Comparison of ENCODE assay signal across 12 cellular contexts in the genomic region with DNA sequence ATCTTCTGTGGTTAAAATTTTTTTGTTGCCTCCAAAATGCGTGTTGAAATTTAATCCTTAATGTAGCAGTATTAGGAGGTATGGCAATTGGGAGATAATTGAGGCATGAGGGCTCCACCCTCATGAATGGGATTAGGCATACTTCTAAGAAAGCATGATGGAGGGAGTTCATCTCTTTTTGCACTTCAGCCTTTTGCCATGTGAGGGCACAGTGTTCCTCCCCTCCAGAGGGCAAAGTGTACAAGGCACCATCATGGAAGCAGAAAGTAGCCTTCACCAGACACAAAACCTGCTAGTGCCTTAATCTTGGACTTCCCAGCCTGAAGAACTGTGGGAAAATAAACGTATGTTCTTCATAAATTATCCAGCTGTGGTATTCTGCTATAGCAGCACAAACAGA.
DNase-seq lines count a peak whose midpoint lies in the region; ATAC-seq and TF ChIP-seq lines count a peak whose summit lies in the region.
"Had no signal": no experiment of that assay in that cellular context is flagged by ENCODE, and none has a peak within 500 bp of the region (broad histone marks: within the 10 kb centered on the region; RNA-seq: fewer than 3 reads in every experiment).

No MANE protein-coding gene starts in this region.

- no peak for TF ChIP-seq EP300 in upper lobe of left lung (IDR thresholded peaks at IDR 0.05)

- H3K9me3 ChIP-seq in GM23248 (ENCODE audit: low read depth) = no peaks in the 10 kb centered on the region
- H3K9me3 ChIP-seq in OCI-LY3 (ENCODE audit: insufficient read depth, low read length) = no peaks in the 10 kb centered on the region
- H3K9me3 ChIP-seq in upper lobe of left lung = no peaks in the 10 kb centered on the region

- H3K27me3 ChIP-seq in GM23248 (replicated peaks; ENCODE audit: insufficient read depth) (no peaks in the 10 kb centered on the region), OCI-LY3 (ENCODE audit: low read depth, low read length) (no peaks in the 10 kb centered on the region), upper lobe of left lung (no peaks in the 10 kb centered on the region)

- H3K4me3 ChIP-seq in GM23248 (no peak overlapping the region), OCI-LY3 (ENCODE audit: low read length) (no peak overlapping the region), foreskin fibroblast (ENCODE audit: low read depth in 1 of 2, low read length in 2 of 2) (no peak overlapping the region), upper lobe of left lung (no peak overlapping the region)

- H3K9ac ChIP-seq in GM23248 (no peak overlapping the region), OCI-LY3 (ENCODE audit: low read length) (no peak overlapping the region)

- in situ Hi-C loops in GM23248 (cut with MboI) = no loop called here

- H3K9me2 ChIP-seq in GM23248 (ENCODE audit: insufficient read depth) = no peaks in the 10 kb centered on the region

- no peak overlapping the region for H2AFZ ChIP-seq in GM23248
- H2AFZ ChIP-seq in OCI-LY3 (ENCODE audit: low read depth, low read length) = no peak overlapping the region

- ATAC-seq in upper lobe of left lung (ENCODE audit: low FRiP score in 2 of 2) = no peak

- WGBS in GM23248 (ENCODE audit: low coverage in 1 of 2, low lambda C conversion rate in 2 of 2, missing lambda C conversion rate in 2 of 2), 2 experiments = 52 to 54% methylated on average over 2 of the region's 2 CpGs
- 84 to 85% methylated on average over 2 of the region's 2 CpGs for WGBS in upper lobe of left lung, 2 donors

- no peaks in the 10 kb centered on the region for H3K4me1 ChIP-seq in GM23248 (ENCODE audit: insufficient read depth)
- no peaks in the 10 kb centered on the region for H3K4me1 ChIP-seq in OCI-LY3 (ENCODE audit: low read length)
- H3K4me1 ChIP-seq in upper lobe of left lung = no peaks in the 10 kb centered on the region

- DNase-seq in ELF-1 (ENCODE audit: low read depth, low spot score) (peak; percentile 11), GM23248 (peak; percentile 10), foreskin fibroblast (peak in 1 of 2 donors; percentile 29), upper lobe of left lung (no peak), NCI-H1092 treated with DMSO at 0.1 percent for 48 hours (lab: John Stamatoyannopoulos, UW) (no peak), glomerular visceral epithelial cell (ENCODE audit: extremely low spot score) (no peak), occipital lobe (lab: John Stamatoyannopoulos, UW) (no peak)
- DNase-seq: activated CD4-positive, CD25-positive, alpha-beta regulatory T cell; activated naive CD4-positive, alpha-beta T cell; DMS 273 treated with DMSO at 0.1 percent for 48 hours; NCI-H1092 had no signal

- H3K79me2 ChIP-seq in GM23248 (ENCODE audit: insufficient read depth) (no peaks in the 10 kb centered on the region), OCI-LY3 (ENCODE audit: low read length) (no peaks in the 10 kb centered on the region)

- no peaks in the 10 kb centered on the region for H4K20me1 ChIP-seq in GM23248 (ENCODE audit: insufficient read depth)
- no peaks in the 10 kb centered on the region for H4K20me1 ChIP-seq in OCI-LY3 (ENCODE audit: insufficient read depth, low read length)

- H3K36me3 ChIP-seq in GM23248 (ENCODE audit: low read depth) = no peaks in the 10 kb centered on the region
- H3K36me3 ChIP-seq in OCI-LY3 (replicated peaks; ENCODE audit: low read depth, low read length) = no peaks in the 10 kb centered on the region
- no peaks in the 10 kb centered on the region for H3K36me3 ChIP-seq in upper lobe of left lung

- no peak for TF ChIP-seq POLR2A in upper lobe of left lung (IDR thresholded peaks at IDR 0.05)

- H3K4me2 ChIP-seq in GM23248 (ENCODE audit: unreplicated experiment) (no peak overlapping the region), OCI-LY3 (ENCODE audit: low read length) (no peak overlapping the region)

- no peaks in the 10 kb centered on the region for H3F3A ChIP-seq in GM23248 (ENCODE audit: insufficient read depth)

- H3K27ac ChIP-seq in GM23248 (no peak overlapping the region), OCI-LY3 (ENCODE audit: low read length) (no peak overlapping the region), upper lobe of left lung (no peak overlapping the region)

- TF ChIP-seq CTCF in OCI-LY3 (IDR thresholded peaks at IDR 0.05; ENCODE audit: low read depth, low read length) = peak; percentile 61
- TF ChIP-seq CTCF in foreskin fibroblast (IDR thresholded peaks at IDR 0.05; ENCODE audit: low read depth, low read length) = peak; percentile 16
- TF ChIP-seq CTCF in upper lobe of left lung (IDR thresholded peaks at IDR 0.05) = no peak

Comparison
In these comparisons a context has a peak if more than half of its experiments do, and no peak if none do; other contexts are left out.
1. DNase-seq: peak in ELF-1 (single experiment) and GM23248 (single experiment); none in upper lobe of left lung (0 of 2), NCI-H1092 treated with DMSO at 0.1 percent for 48 hours (single experiment), glomerular visceral epithelial cell (single experiment) and occipital lobe (single experiment).
2. CTCF ChIP-seq: peak in OCI-LY3 (single experiment) and foreskin fibroblast (single experiment); none in upper lobe of left lung (0 of 6).